Comparison of ENCODE assay signal across 25 cellular contexts in genomic region chr5:150190503-150190973, GRCh38. TPM values are rescaled to one million over a fixed set of nuclear protein-coding genes. Genes with fewer than 3 reads are reported as not detected.
DNase-seq lines count a peak whose midpoint lies in the region; ATAC-seq and TF ChIP-seq lines count a peak whose summit lies in the region.
"Had no signal": no experiment of that assay in that cellular context is flagged by ENCODE, and none has a peak within 500 bp of the region (broad histone marks: within the 10 kb centered on the region; RNA-seq: fewer than 3 reads in every experiment).

No MANE protein-coding gene starts in this region.

- no peaks in the 10 kb centered on the region for H3K9me3 Mint-ChIP-seq in WTC11
- H3K9me3 Mint-ChIP-seq in nephron, result no peaks in the 10 kb centered on the region
- H3K9me3 Mint-ChIP-seq in activated CD4-positive, alpha-beta memory T cell treated with anti-CD3 and anti-CD28 coated beads for 36 hours, result no peaks in the 10 kb centered on the region
- H3K9me3 Mint-ChIP-seq in activated CD4-positive, alpha-beta memory T cell treated with anti-CD3 and anti-CD28 coated beads, Interleukin-2, amount 10 ng/mL, durations not matched to agents 7 days and 5 days, result no peaks in the 10 kb centered on the region
- H3K9me3 Mint-ChIP-seq: neural crest cell had no signal

- H3K4me1 Mint-ChIP-seq in WTC11 (peaks cover 18% of the 10 kb centered on the region), nephron (peaks cover 7% of the 10 kb centered on the region)
- H3K4me1 Mint-ChIP-seq in activated CD4-positive, alpha-beta memory T cell treated with anti-CD3 and anti-CD28 coated beads for 36 hours (ENCODE audit: low read depth), result no peaks in the 10 kb centered on the region
- no peaks in the 10 kb centered on the region for H3K4me1 Mint-ChIP-seq in activated CD4-positive, alpha-beta memory T cell treated with anti-CD3 and anti-CD28 coated beads, Interleukin-2, amount 10 ng/mL, durations not matched to agents 7 days and 5 days

- H3K9ac ChIP-seq in ES-I3 (ENCODE audit: low read depth, low read length) (peak overlapping the region; percentile 47; the same call in 1 of the 2 replicates), iPS-15b (ENCODE audit: low read depth, low read length) (no peak overlapping the region)

- H3K9me3 ChIP-seq in ES-I3 (ENCODE audit: control insufficient read depth, insufficient read depth, low read length), result no peaks in the 10 kb centered on the region
- H3K9me3 ChIP-seq in iPS-15b (ENCODE audit: control insufficient read depth, insufficient read depth, low read length), result no peaks in the 10 kb centered on the region
- H3K9me3 ChIP-seq: A549, breast epithelium, mucosa of descending colon had no signal

- peak overlapping the region; percentile 51 for H3K4me3 Mint-ChIP-seq in WTC11
- peak overlapping the region in 2 of 3 experiments; percentile 19 to 40 for H3K4me3 Mint-ChIP-seq in nephron
- no peak overlapping the region for H3K4me3 Mint-ChIP-seq in activated CD4-positive, alpha-beta memory T cell treated with anti-CD3 and anti-CD28 coated beads for 36 hours
- H3K4me3 Mint-ChIP-seq in activated CD4-positive, alpha-beta memory T cell treated with anti-CD3 and anti-CD28 coated beads, Interleukin-2, amount 10 ng/mL, durations not matched to agents 7 days and 5 days, result no peak overlapping the region
- H3K4me3 Mint-ChIP-seq: neural crest cell had no signal

- peaks cover 18% of the 10 kb centered on the region for H3K4me1 ChIP-seq in ES-I3 (ENCODE audit: insufficient read depth, low read length)
- peaks cover 11% of the 10 kb centered on the region for H3K4me1 ChIP-seq in iPS-15b (ENCODE audit: control insufficient read depth, insufficient read depth, low read length)
- H3K4me1 ChIP-seq: A549, breast epithelium had no signal

- H3K27me3 Mint-ChIP-seq in WTC11 (ENCODE audit: low read depth) (peaks cover 76% of the 10 kb centered on the region), nephron (ENCODE audit: low read depth) (peaks cover 47% of the 10 kb centered on the region)
- H3K27me3 Mint-ChIP-seq in activated CD4-positive, alpha-beta memory T cell treated with anti-CD3 and anti-CD28 coated beads for 36 hours, result peaks cover 18% of the 10 kb centered on the region
- peaks cover 40% of the 10 kb centered on the region for H3K27me3 Mint-ChIP-seq in activated CD4-positive, alpha-beta memory T cell treated with anti-CD3 and anti-CD28 coated beads, Interleukin-2, amount 10 ng/mL, durations not matched to agents 7 days and 5 days

- peak; percentile 50 for ATAC-seq in WTC11

- intact Hi-C loops in activated CD4-positive, alpha-beta memory T cell treated with anti-CD3 and anti-CD28 coated beads for 36 hours (cut with micrococcal nuclease), result no loop called here

- DNase-seq in WTC11 (ENCODE audit: low spot score) (no peak), activated gamma-delta T cell treated with Interleukin-2 at 50 U/mL for 16 hours (no peak), NCI-H1694 (lab: John Stamatoyannopoulos, UW) (no peak)
- no peak for DNase-seq in activated CD4-positive, alpha-beta memory T cell treated with anti-CD3 and anti-CD28 coated beads for 36 hours
- no peak for DNase-seq in activated CD4-positive, alpha-beta memory T cell treated with anti-CD3 and anti-CD28 coated beads, Interleukin-2, amount 10 ng/mL, durations not matched to agents 7 days and 5 days
- DNase-seq: activated CD4-positive, CD25-positive, alpha-beta regulatory T cell treated with anti-CD3 and anti-CD28 coated beads, Interleukin-2, amount 50 U/mL, for 72 hours; activated gamma-delta T cell; cortex of kidney; GDM1; Karpas-422; left ventricle myocardium superior; NCI-H146; NCI-H2171; NCI-H524; T-helper 1 cell had no signal

- no peak for TF ChIP-seq CTCF in WTC11 (IDR thresholded peaks at IDR 0.05)
- TF ChIP-seq CTCF in nephron (IDR thresholded peaks at IDR 0.05; ENCODE audit: unreplicated experiment in 3 of 3), result no peak

- CTCF ChIA-PET in WTC11 (lab: Charles Lee), result interaction anchor here (0.9 to 2.2 kb wide), 5 partner anchors 14 to 66 kb away, joined by 3 to 19 read pairs (median 6); partner anchors contain the start of gene CDX1
- CTCF ChIA-PET in activated CD4-positive, alpha-beta memory T cell treated with anti-CD3 and anti-CD28 coated beads for 36 hours (lab: Charles Lee), result no interaction called here
- CTCF ChIA-PET in activated CD4-positive, alpha-beta memory T cell treated with anti-CD3 and anti-CD28 coated beads, Interleukin-2, amount 10 ng/mL, durations not matched to agents 7 days and 5 days (lab: Charles Lee), result no interaction called here

- H3K4me3 ChIP-seq in iPS-15b (ENCODE audit: low read depth, low read length), result peak overlapping the region; percentile 54
- H3K4me3 ChIP-seq: A549, mucosa of descending colon had no signal

- peaks cover 76% of the 10 kb centered on the region for H3K27me3 ChIP-seq in iPS-15b (ENCODE audit: control insufficient read depth, insufficient read depth, low read length)

- POLR2A ChIA-PET in WTC11 (lab: Charles Lee), result interaction anchor here (0.6 to 1.1 kb wide), 2 partner anchors 31 to 33 kb away, joined by 3 read pairs; no protein-coding TSS in a partner anchor
- POLR2A ChIA-PET in activated CD4-positive, alpha-beta memory T cell treated with anti-CD3 and anti-CD28 coated beads for 36 hours (lab: Charles Lee), result no interaction called here
- POLR2A ChIA-PET in activated CD4-positive, alpha-beta memory T cell treated with anti-CD3 and anti-CD28 coated beads, Interleukin-2, amount 10 ng/mL, durations not matched to agents 7 days and 5 days (lab: Charles Lee), result no interaction called here

- no peaks in the 10 kb centered on the region for H3K36me3 ChIP-seq in ES-I3 (ENCODE audit: insufficient read depth, low read length)
- no peaks in the 10 kb centered on the region for H3K36me3 ChIP-seq in iPS-15b (ENCODE audit: control insufficient read depth, insufficient read depth, low read length)
- H3K36me3 ChIP-seq: breast epithelium had no signal

- H3K27ac Mint-ChIP-seq in WTC11, result no peak overlapping the region
- H3K27ac Mint-ChIP-seq in nephron, result no peak overlapping the region
- H3K27ac Mint-ChIP-seq in activated CD4-positive, alpha-beta memory T cell treated with anti-CD3 and anti-CD28 coated beads for 36 hours, result no peak overlapping the region
- H3K27ac Mint-ChIP-seq in activated CD4-positive, alpha-beta memory T cell treated with anti-CD3 and anti-CD28 coated beads, Interleukin-2, amount 10 ng/mL, durations not matched to agents 7 days and 5 days, result no peak overlapping the region

- H3K36me3 Mint-ChIP-seq in WTC11, result no peaks in the 10 kb centered on the region
- no peaks in the 10 kb centered on the region for H3K36me3 Mint-ChIP-seq in nephron (ENCODE audit: low read depth)
- no peaks in the 10 kb centered on the region for H3K36me3 Mint-ChIP-seq in activated CD4-positive, alpha-beta memory T cell treated with anti-CD3 and anti-CD28 coated beads for 36 hours
- H3K36me3 Mint-ChIP-seq in activated CD4-positive, alpha-beta memory T cell treated with anti-CD3 and anti-CD28 coated beads, Interleukin-2, amount 10 ng/mL, durations not matched to agents 7 days and 5 days (ENCODE audit: low read depth), result no peaks in the 10 kb centered on the region

TF ChIP-seq in WTC11, 78 proteins besides CTCF, POLR2A, EP300 and RAD21 (continues in another document):
- TF ChIP-seq FOXP1 (CRISPR knock-in tag; IDR thresholded peaks at IDR 0.05; ENCODE audit: borderline replicate concordance), result no peak
- no peak for TF ChIP-seq MXD4 (CRISPR knock-in tag; IDR thresholded peaks at IDR 0.05; ENCODE audit: borderline replicate concordance)
- TF ChIP-seq AR (CRISPR knock-in tag; IDR thresholded peaks at IDR 0.05), result no peak
- TF ChIP-seq ZNF671 (CRISPR knock-in tag; IDR thresholded peaks at IDR 0.05), result no peak
- TF ChIP-seq ZNF232 (CRISPR knock-in tag; IDR thresholded peaks at IDR 0.05), result no peak
- no peak for TF ChIP-seq ZNF121 (CRISPR knock-in tag; IDR thresholded peaks at IDR 0.05)

RNA-seq across cellular contexts. Expression of gene SLC6A7, which starts 0.7 kb away (rescaled TPM):
- total RNA-seq in WTC11 (2021), result 0.04 TPM in 1 of 3 replicates, not detected in the others
- not detected for total RNA-seq in activated CD4-positive, alpha-beta memory T cell treated with anti-CD3 and anti-CD28 coated beads for 36 hours
- not detected for total RNA-seq in activated CD4-positive, alpha-beta memory T cell treated with anti-CD3 and anti-CD28 coated beads, Interleukin-2, amount 10 ng/mL, durations not matched to agents 7 days and 5 days
- total RNA-seq: HT1080, left ventricle myocardium superior, neural crest cell, SK-MEL-5 had no signal

RNA-seq across cellular contexts. Expression of gene CDX1, which starts 24.0 kb away (rescaled TPM):
- 0.09 to 0.14 TPM (median 0.13 TPM) in 3 replicates for total RNA-seq in WTC11 (2021)
- not detected for total RNA-seq in activated CD4-positive, alpha-beta memory T cell treated with anti-CD3 and anti-CD28 coated beads for 36 hours
- total RNA-seq in activated CD4-positive, alpha-beta memory T cell treated with anti-CD3 and anti-CD28 coated beads, Interleukin-2, amount 10 ng/mL, durations not matched to agents 7 days and 5 days, result not detected
- total RNA-seq: HT1080, left ventricle myocardium superior, neural crest cell, SK-MEL-5, ureter had no signal

RNA-seq across cellular contexts. Expression of gene PDGFRB, which starts 34.9 kb away (rescaled TPM):
- 5.0 to 7.9 TPM (median 5.1 TPM) in 3 replicates for total RNA-seq in WTC11 (2021)
- under 1 TPM; 0.21 to 0.34 TPM for total RNA-seq in activated CD4-positive, alpha-beta memory T cell treated with anti-CD3 and anti-CD28 coated beads for 36 hours
- 1 to 10 TPM; 7.2 to 9.0 TPM for total RNA-seq in activated CD4-positive, alpha-beta memory T cell treated with anti-CD3 and anti-CD28 coated beads, Interleukin-2, amount 10 ng/mL, durations not matched to agents 7 days and 5 days

Comparison
In these comparisons a context has a peak if more than half of its experiments do, and no peak if none do; other contexts are left out.
1. H3K4me3 Mint-ChIP-seq: peak in WTC11 (single experiment) and nephron (2 of 3); none in activated CD4-positive, alpha-beta memory T cell treated with anti-CD3 and anti-CD28 coated beads for 36 hours (single experiment) and activated CD4-positive, alpha-beta memory T cell treated with anti-CD3 and anti-CD28 coated beads, Interleukin-2, amount 10 ng/mL, durations not matched to agents 7 days and 5 days (single experiment).